Comparison of ENCODE assay signal across 8 cellular contexts in the genomic region with DNA sequence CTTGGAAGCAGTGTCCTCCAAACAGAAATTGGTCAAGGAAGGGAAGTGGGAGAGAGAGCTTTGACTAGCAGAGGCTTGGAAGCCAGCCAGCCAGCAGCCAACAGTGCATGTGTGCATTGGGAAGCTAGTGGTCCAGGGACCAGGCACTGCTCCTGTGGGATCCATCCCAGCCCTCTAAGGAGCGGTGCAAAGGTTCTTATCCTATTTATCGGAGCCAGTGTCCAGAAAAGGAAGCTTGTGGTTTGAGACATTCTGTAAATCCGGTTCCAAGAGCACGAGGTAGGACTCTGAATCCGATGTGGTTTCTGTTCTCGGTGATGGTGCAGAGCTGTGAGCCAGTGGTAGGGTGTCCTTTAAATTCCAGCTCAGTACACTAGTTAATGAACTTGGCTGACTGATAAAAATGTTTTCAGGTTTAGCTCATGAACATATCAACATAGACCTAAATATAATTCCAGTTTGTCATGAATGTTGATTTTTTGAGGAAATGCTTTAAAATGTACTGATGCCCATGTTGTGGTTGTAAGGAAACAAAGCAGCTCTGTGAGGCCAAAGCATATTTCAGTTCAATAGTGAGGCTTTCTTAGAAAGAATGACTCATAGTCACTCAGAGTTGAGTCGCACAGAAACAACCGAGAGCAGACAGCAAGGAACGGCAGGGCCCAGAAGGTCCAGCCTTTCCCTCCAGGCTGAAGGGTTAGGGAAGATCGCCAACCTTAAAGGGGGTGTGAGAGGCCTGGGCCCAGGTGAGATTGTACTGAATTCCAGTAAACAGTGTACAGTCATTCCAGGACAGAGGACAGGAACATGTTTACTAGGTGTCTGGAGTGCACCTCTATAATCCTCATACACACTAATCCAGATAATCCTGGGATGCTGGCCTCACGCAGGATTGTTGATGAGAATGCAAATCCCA. TPM values are rescaled to one million over a fixed set of nuclear protein-coding genes. Genes with fewer than 3 reads are reported as not detected.
A peak's percentile ranks its signal among the peaks of the same experiment; 100 is the strongest.
DNase-seq lines count a peak whose midpoint lies in the region; ATAC-seq, FAIRE-seq and TF ChIP-seq lines count a peak whose summit lies in the region.

No MANE protein-coding gene starts in this region.

- H3K79me2 ChIP-seq in Karpas-422 (ENCODE audit: low read length), result peaks cover 8% of the 10 kb centered on the region; the same call in 1 of the 2 replicates

- no peak overlapping the region for H3K9ac ChIP-seq in Karpas-422 (ENCODE audit: low read length)

- 44 to 49% methylated on average over 11 of the region's 11 CpGs for WGBS in lung, 2 donors

- H3K36me3 ChIP-seq in BE2C (peaks cover 28% of the 10 kb centered on the region), lung (ENCODE audit: control insufficient read depth in 2 of 2, insufficient read depth in 2 of 2, low read length in 2 of 2) (peaks cover 9 to 16% of the 10 kb centered on the region in 2 donors), tibial artery (peaks cover 21 to 31% (median 28%) of the 10 kb centered on the region in 3 donors), Karpas-422 (ENCODE audit: insufficient read depth, low read length) (peaks cover 26% of the 10 kb centered on the region)

- peak overlapping the region in 1 of 2 donors; percentile 77 for H3K27ac ChIP-seq in lung (ENCODE audit: low read depth in 1 of 2, low read length in 1 of 2)
- peak overlapping the region; percentile 67 to 77 for H3K27ac ChIP-seq in tibial artery
- H3K27ac ChIP-seq in Karpas-422 (ENCODE audit: low read length), result no peak overlapping the region

- H3K9me2 ChIP-seq in Karpas-422 (replicated peaks; ENCODE audit: insufficient read depth, low read length), result no peaks in the 10 kb centered on the region

- no peak overlapping the region for H2AFZ ChIP-seq in Karpas-422 (ENCODE audit: low read length)

- peak; percentile 18 for FAIRE-seq in RCC 7860 (lab: Jason Lieb, UNC)

- intact Hi-C loops in tibial artery (cut with DNase I; ENCODE audit: low total_unique reads), result no loop called here

- H3K27me3 ChIP-seq in BE2C, result no peaks in the 10 kb centered on the region
- H3K27me3 ChIP-seq in lung (ENCODE audit: control insufficient read depth, insufficient read depth), result no peaks in the 10 kb centered on the region
- no peaks in the 10 kb centered on the region for H3K27me3 ChIP-seq in tibial artery
- H3K27me3 ChIP-seq in Karpas-422 (ENCODE audit: low read length), result no peaks in the 10 kb centered on the region

- H3K4me1 ChIP-seq in BE2C (no peaks in the 10 kb centered on the region), lung (ENCODE audit: control insufficient read depth in 2 of 2, insufficient read depth in 2 of 2, low read length in 2 of 2) (peaks cover 3 to 8% of the 10 kb centered on the region in 2 donors), tibial artery (peaks cover 0 to 27% (median 14%) of the 10 kb centered on the region in 4 donors), Karpas-422 (ENCODE audit: low read length) (peaks cover 5% of the 10 kb centered on the region; the same call in 1 of the 2 replicates)

- H3K4me1 Mint-ChIP-seq in chondrocyte (ENCODE audit: low read depth), result peaks cover 52% of the 10 kb centered on the region

- H4K20me1 ChIP-seq in Karpas-422 (ENCODE audit: insufficient read depth, low read depth, low read length), result no peaks in the 10 kb centered on the region

- H3K9me3 ChIP-seq in BE2C (no peaks in the 10 kb centered on the region), lung (ENCODE audit: control insufficient read depth in 2 of 2, insufficient read depth in 1 of 2, low read length in 1 of 2) (no peaks in the 10 kb centered on the region), tibial artery (no peaks in the 10 kb centered on the region), Karpas-422 (ENCODE audit: low read length) (no peaks in the 10 kb centered on the region)

- H3K27ac Mint-ChIP-seq in chondrocyte (ENCODE audit: unreplicated experiment), result peak overlapping the region; percentile 97

- DNase-seq in BE2C, result peak; percentile 56
- DNase-seq in RCC 7860 (ENCODE audit: low spot score), result peak; percentile 67
- DNase-seq in chondrocyte (ENCODE audit: low spot score), result no peak
- no peak for DNase-seq in lung (ENCODE audit: low spot score)
- peak; percentile 67 to 71 for DNase-seq in tibial artery
- no peak for DNase-seq in Karpas-422

- H3K4me3 ChIP-seq in BE2C (ENCODE audit: low read depth, low read length), result no peak overlapping the region
- no peak overlapping the region for H3K4me3 ChIP-seq in lung
- peak overlapping the region in 1 of 2 donors; percentile 28 for H3K4me3 ChIP-seq in tibial artery
- no peak overlapping the region for H3K4me3 ChIP-seq in Karpas-422 (ENCODE audit: low read length)

- no peaks in the 10 kb centered on the region for H3K27me3 Mint-ChIP-seq in chondrocyte (ENCODE audit: low read depth)

- peak; percentile 71 for ATAC-seq in GM21390 (IDR thresholded peaks at IDR 0.05; ENCODE audit: unreplicated experiment)
- ATAC-seq in lung (ENCODE audit: insufficient read depth, low FRiP score), result peak; percentile 72
- ATAC-seq in HG02840 (IDR thresholded peaks at IDR 0.05; ENCODE audit: low FRiP score, unreplicated experiment), result no peak

- no peak overlapping the region for H3K4me2 ChIP-seq in Karpas-422 (ENCODE audit: low read depth, low read length, poor library complexity, severe bottlenecking)

- H3K36me3 Mint-ChIP-seq in chondrocyte (ENCODE audit: low read depth), result peaks cover 10% of the 10 kb centered on the region

- H3K4me3 Mint-ChIP-seq in chondrocyte (ENCODE audit: unreplicated experiment), result peak overlapping the region; percentile 38

- H3K9me3 Mint-ChIP-seq in chondrocyte (ENCODE audit: low read depth), result no peaks in the 10 kb centered on the region

- TF ChIP-seq CTCF in BE2C (IDR thresholded peaks at IDR 0.05; ENCODE audit: low read depth, low read length) (no peak), chondrocyte (IDR thresholded peaks at IDR 0.05) (no peak), lung (IDR thresholded peaks at IDR 0.05; ENCODE audit: control extremely low read depth, extremely low read depth) (no peak), tibial artery (IDR thresholded peaks at IDR 0.05) (no peak)

RNA-seq across cellular contexts. Expression of a gene that starts 21.5 kb away (rescaled TPM):
- polyA plus RNA-seq in BE2C (2012; ENCODE audit: insufficient read depth, insufficient read length, low read depth), result 13.4 TPM
- total RNA-seq in chondrocyte, result 23.3 to 35.4 TPM (median 24.4 TPM) in 3 replicates
- 10 to 100 TPM; 19.2 to 69.0 TPM for total RNA-seq in lung
- 10 to 100 TPM in 1 of 2 donors, 1 to 10 TPM in 1; 6.7 to 10.1 TPM for polyA plus RNA-seq in lung
- 22.1 and 22.8 TPM in 2 replicates for total RNA-seq in Karpas-422 (2014; rRNA removed; shearing (Covaris generic); ENCODE audit: low replicate concordance)

Comparison
In these comparisons a context has a peak if more than half of its experiments do, and no peak if none do; other contexts are left out.
1. DNase-seq: peak in BE2C (single experiment), RCC 7860 (single experiment) and tibial artery (2 of 2); none in chondrocyte (single experiment), lung (single experiment) and Karpas-422 (single experiment).